In the genomic region with DNA sequence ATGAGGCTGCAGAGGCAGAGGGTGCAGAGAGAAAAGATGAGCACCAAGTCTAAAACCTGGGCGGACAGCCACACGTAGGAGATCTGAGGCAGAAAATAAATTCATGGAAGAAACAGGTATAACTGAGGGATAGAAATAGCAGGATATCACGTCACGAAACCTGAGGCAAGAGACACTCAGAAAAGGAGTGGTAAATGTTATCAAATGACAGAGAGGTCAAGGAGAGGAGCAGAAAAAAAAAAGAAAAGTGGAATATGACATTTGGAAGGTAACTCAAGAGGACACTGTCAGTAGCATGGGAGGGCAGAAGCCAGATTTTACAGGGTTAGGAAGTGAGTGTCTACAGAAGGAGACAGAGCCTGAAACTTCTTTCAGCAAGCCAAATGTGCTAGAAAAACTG, we compare ENCODE assay signal across 22 cellular contexts.
DNase-seq lines count a peak whose midpoint lies in the region; ATAC-seq and TF ChIP-seq lines count a peak whose summit lies in the region.
"Had no signal": no experiment of that assay in that cellular context is flagged by ENCODE, and none has a peak within 500 bp of the region (broad histone marks: within the 10 kb centered on the region; RNA-seq: fewer than 3 reads in every experiment).

No MANE protein-coding gene starts in this region.

- H2AFZ ChIP-seq in GM23338: 0 out of 2 replicates have a peak overlapping the region, but pooled peaks have one; percentile 69
- H2AFZ ChIP-seq: GM23248 had no signal

- H3K36me3 ChIP-seq in right atrium auricular region (no peaks in the 10 kb centered on the region), GM23338 (ENCODE audit: insufficient read depth) (peaks cover under 1% of the 10 kb centered on the region; the same call in 1 of the 2 replicates), psoas muscle (ENCODE audit: insufficient read depth in 1 of 2, low read depth in 1 of 2) (no peaks in the 10 kb centered on the region)

- ATAC-seq in Right ventricle myocardium inferior: peak; percentile 26
- no peak for ATAC-seq in GM23338
- ATAC-seq in psoas muscle: peak in 2 of 4 donors; percentile 43 to 73
- no peak for ATAC-seq in stimulated activated naive CD8-positive, alpha-beta T cell treated with anti-CD3 and anti-CD28 coated beads, Interleukin-15, Interleukin-2, amounts not matched to agents 100 U/mL and 50 U/mL, for 24 hours
- ATAC-seq: A549, Panc1 had no signal

- H3K9me2 ChIP-seq in GM23338 (ENCODE audit: insufficient read depth): no peaks in the 10 kb centered on the region
- H3K9me2 ChIP-seq: SK-N-SH had no signal

- no peaks in the 10 kb centered on the region for H3F3A ChIP-seq in GM23338 (replicated peaks; ENCODE audit: low read depth)

- no peak overlapping the region for H3K27ac ChIP-seq in right atrium auricular region
- no peak overlapping the region for H3K27ac ChIP-seq in GM23338 (ENCODE audit: low read depth)
- peak overlapping the region; percentile 83 for H3K27ac ChIP-seq in psoas muscle
- H3K27ac ChIP-seq: A549, GM23248 had no signal

- H4K20me1 ChIP-seq in GM23338 (replicated peaks; ENCODE audit: insufficient read depth): no peaks in the 10 kb centered on the region

- intact Hi-C loops in Right ventricle myocardium inferior (cut with DNase I) (no loop called here), psoas muscle (cut with DNase I) (loop anchor here in 1 of 2 donors (5.0 kb wide), 1 partner anchor 85 kb away; a partner anchor contains a TSS)

- H3K9me3 Mint-ChIP-seq in GM23338: peaks cover 6% of the 10 kb centered on the region

- DNase-seq in Right ventricle myocardium inferior (ENCODE audit: missing footprints) (no peak), right atrium auricular region (ENCODE audit: low spot score) (no peak), GM23338 (ENCODE audit: low spot score) (no peak), NCI-H2029 treated with DMSO at 0.1 percent for 48 hours (lab: John Stamatoyannopoulos, UW) (peak; percentile 53), psoas muscle (no peak), T1000 (lab: John Stamatoyannopoulos, UW) (no peak)
- no peak for DNase-seq in stimulated activated naive CD8-positive, alpha-beta T cell treated with anti-CD3 and anti-CD28 coated beads, Interleukin-15, Interleukin-2, amounts not matched to agents 100 U/mL and 50 U/mL, for 24 hours
- DNase-seq: C1 segment of cervical spinal cord; CD4-positive, alpha-beta memory T cell; COR-L47; DMS53; GM23248; H9; KBM-7; MV-4-11; NCI-H2081; NCI-H2171 treated with DMSO at 0.1 percent for 48 hours; NCI-H345; NCI-H510A treated with DMSO at 0.1 percent for 48 hours; SK-N-SH had no signal

- H3K27me3 ChIP-seq in right atrium auricular region: no peaks in the 10 kb centered on the region
- no peaks in the 10 kb centered on the region for H3K27me3 ChIP-seq in GM23338 (ENCODE audit: insufficient read depth)
- no peaks in the 10 kb centered on the region for H3K27me3 ChIP-seq in psoas muscle (ENCODE audit: insufficient read depth in 3 of 3, low read length in 2 of 3)

- no peak overlapping the region for H3K4me3 ChIP-seq in right atrium auricular region
- H3K4me3 ChIP-seq in GM23338: no peak overlapping the region
- H3K4me3 ChIP-seq in psoas muscle: peak overlapping the region; percentile 35
- H3K4me3 ChIP-seq: A549, GM23248 had no signal

- no peak overlapping the region for H3K4me2 ChIP-seq in GM23338
- H3K4me2 ChIP-seq: A549, SK-N-SH had no signal

- peaks cover 5% of the 10 kb centered on the region; the same call in 2 of the 3 replicates for H3K36me3 Mint-ChIP-seq in GM23338 (ENCODE audit: low read depth)
- H3K36me3 Mint-ChIP-seq: CD4-positive, alpha-beta memory T cell had no signal

- TF ChIP-seq CTCF in right atrium auricular region (IDR thresholded peaks at IDR 0.05): no peak
- TF ChIP-seq CTCF in GM23338 (conservative IDR thresholded peaks at IDR 0.05; ENCODE audit: low read depth in 2 of 2): no peak
- TF ChIP-seq CTCF in psoas muscle (IDR thresholded peaks at IDR 0.05): no peak

- peaks cover 3% of the 10 kb centered on the region; the same call in 1 of the 3 replicates for H3K4me1 Mint-ChIP-seq in GM23338
- H3K4me1 Mint-ChIP-seq: CD4-positive, alpha-beta memory T cell had no signal

- no peak overlapping the region for H3K27ac Mint-ChIP-seq in GM23338
- H3K27ac Mint-ChIP-seq: CD4-positive, alpha-beta memory T cell; H9 had no signal

- H3K4me3 Mint-ChIP-seq in GM23338: no peak overlapping the region
- H3K4me3 Mint-ChIP-seq: CD4-positive, alpha-beta memory T cell; H9 had no signal

- no peaks in the 10 kb centered on the region for H3K27me3 Mint-ChIP-seq in GM23338 (ENCODE audit: insufficient read depth, low read depth, poor library complexity)

- WGBS in psoas muscle, 3 donors: 30 to 63% (median 38%) methylated on average over 4 of the region's 4 CpGs

- no peaks in the 10 kb centered on the region for H3K79me2 ChIP-seq in GM23338 (replicated peaks; ENCODE audit: insufficient read depth)

- H3K9me3 ChIP-seq in right atrium auricular region (no peaks in the 10 kb centered on the region), psoas muscle (no peaks in the 10 kb centered on the region)
- H3K9me3 ChIP-seq: A549, SK-N-SH had no signal

- peaks cover 0 to 7% of the 10 kb centered on the region in 2 donors for H3K4me1 ChIP-seq in right atrium auricular region
- no peaks in the 10 kb centered on the region for H3K4me1 ChIP-seq in GM23338 (ENCODE audit: insufficient read depth)
- peaks cover 11% of the 10 kb centered on the region for H3K4me1 ChIP-seq in psoas muscle
- H3K4me1 ChIP-seq: A549 had no signal

TF ChIP-seq in GM23338, 12 proteins besides CTCF, POLR2A, EP300 and RAD21:
- TF ChIP-seq, protein P1, sequence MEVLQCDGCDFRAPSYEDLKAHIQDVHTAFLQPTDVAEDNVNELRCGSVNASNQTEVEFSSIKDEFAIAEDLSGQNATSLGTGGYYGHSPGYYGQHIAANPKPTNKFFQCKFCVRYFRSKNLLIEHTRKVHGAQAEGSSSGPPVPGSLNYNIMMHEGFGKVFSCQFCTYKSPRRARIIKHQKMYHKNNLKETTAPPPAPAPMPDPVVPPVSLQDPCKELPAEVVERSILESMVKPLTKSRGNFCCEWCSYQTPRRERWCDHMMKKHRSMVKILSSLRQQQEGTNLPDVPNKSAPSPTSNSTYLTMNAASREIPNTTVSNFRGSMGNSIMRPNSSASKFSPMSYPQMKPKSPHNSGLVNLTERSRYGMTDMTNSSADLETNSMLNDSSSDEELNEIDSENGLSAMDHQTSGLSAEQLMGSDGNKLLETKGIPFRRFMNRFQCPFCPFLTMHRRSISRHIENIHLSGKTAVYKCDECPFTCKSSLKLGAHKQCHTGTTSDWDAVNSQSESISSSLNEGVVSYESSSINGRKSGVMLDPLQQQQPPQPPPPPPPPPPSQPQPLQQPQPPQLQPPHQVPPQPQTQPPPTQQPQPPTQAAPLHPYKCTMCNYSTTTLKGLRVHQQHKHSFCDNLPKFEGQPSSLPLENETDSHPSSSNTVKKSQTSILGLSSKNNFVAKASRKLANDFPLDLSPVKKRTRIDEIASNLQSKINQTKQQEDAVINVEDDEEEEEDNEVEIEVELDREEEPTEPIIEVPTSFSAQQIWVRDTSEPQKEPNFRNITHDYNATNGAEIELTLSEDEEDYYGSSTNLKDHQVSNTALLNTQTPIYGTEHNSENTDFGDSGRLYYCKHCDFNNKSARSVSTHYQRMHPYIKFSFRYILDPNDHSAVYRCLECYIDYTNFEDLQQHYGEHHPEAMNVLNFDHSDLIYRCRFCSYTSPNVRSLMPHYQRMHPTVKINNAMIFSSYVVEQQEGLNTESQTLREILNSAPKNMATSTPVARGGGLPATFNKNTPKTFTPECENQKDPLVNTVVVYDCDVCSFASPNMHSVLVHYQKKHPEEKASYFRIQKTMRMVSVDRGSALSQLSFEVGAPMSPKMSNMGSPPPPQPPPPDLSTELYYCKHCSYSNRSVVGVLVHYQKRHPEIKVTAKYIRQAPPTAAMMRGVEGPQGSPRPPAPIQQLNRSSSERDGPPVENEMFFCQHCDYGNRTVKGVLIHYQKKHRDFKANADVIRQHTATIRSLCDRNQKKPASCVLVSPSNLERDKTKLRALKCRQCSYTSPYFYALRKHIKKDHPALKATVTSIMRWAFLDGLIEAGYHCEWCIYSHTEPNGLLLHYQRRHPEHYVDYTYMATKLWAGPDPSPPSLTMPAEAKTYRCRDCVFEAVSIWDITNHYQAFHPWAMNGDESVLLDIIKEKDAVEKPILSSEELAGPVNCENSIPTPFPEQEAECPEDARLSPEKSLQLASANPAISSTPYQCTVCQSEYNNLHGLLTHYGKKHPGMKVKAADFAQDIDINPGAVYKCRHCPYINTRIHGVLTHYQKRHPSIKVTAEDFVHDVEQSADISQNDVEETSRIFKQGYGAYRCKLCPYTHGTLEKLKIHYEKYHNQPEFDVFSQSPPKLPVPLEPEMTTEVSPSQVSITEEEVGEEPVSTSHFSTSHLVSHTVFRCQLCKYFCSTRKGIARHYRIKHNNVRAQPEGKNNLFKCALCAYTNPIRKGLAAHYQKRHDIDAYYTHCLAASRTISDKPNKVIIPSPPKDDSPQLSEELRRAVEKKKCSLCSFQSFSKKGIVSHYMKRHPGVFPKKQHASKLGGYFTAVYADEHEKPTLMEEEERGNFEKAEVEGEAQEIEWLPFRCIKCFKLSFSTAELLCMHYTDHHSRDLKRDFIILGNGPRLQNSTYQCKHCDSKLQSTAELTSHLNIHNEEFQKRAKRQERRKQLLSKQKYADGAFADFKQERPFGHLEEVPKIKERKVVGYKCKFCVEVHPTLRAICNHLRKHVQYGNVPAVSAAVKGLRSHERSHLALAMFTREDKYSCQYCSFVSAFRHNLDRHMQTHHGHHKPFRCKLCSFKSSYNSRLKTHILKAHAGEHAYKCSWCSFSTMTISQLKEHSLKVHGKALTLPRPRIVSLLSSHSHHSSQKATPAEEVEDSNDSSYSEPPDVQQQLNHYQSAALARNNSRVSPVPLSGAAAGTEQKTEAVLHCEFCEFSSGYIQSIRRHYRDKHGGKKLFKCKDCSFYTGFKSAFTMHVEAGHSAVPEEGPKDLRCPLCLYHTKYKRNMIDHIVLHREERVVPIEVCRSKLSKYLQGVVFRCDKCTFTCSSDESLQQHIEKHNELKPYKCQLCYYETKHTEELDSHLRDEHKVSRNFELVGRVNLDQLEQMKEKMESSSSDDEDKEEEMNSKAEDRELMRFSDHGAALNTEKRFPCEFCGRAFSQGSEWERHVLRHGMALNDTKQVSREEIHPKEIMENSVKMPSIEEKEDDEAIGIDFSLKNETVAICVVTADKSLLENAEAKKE (CRISPR knock-in tag; IDR thresholded peaks at IDR 0.05): no peak
- TF ChIP-seq JUNB (IDR thresholded peaks at IDR 0.05; ENCODE audit: unreplicated experiment): no peak
- no peak for TF ChIP-seq EZH2 (IDR thresholded peaks at IDR 0.05; ENCODE audit: low read depth, unreplicated experiment)
- TF ChIP-seq EZH2phosphoT487 (IDR thresholded peaks at IDR 0.05; ENCODE audit: unreplicated experiment): no peak
- no peak for TF ChIP-seq STAT1 (IDR thresholded peaks at IDR 0.05; ENCODE audit: unreplicated experiment)
